ENCODE assay signal across 12 cellular contexts in the genomic region with DNA sequence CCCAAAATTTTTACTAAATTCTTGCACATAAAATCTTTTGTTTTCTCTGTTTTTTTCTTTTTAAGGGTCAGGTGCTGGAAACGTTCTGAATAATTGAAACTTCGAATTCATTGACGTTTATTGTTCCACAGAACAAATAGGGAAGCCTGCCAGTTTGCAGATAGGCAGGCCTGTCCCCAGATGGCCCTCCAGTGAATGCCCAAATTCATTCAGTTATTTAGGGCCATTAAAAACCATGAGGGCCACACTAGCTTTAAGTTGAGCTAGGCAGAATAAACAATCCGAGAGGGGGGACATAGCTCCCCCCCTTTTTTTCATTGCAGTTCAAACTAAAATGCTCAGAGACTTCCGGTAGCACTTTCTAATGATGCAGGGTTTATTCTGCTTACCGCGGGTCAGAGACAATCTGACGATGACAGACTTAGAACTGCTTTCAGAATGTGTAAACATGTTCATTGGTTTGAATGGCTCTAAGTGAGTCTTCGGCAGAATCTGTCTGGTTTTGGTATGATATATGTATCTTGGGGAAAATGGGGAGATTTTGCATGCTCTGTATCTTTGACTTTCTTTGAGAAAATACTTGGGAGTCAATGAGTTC.
DNase-seq lines count a peak whose midpoint lies in the region; ATAC-seq, FAIRE-seq and TF ChIP-seq lines count a peak whose summit lies in the region.
"Had no signal": no experiment of that assay in that cellular context is flagged by ENCODE, and none has a peak within 500 bp of the region (broad histone marks: within the 10 kb centered on the region; RNA-seq: fewer than 3 reads in every experiment).

No MANE protein-coding gene starts in this region.

- ATAC-seq in CD4-positive, alpha-beta T cell (ENCODE audit: poor library complexity), result peak; percentile 63
- ATAC-seq in GM19035 (IDR thresholded peaks at IDR 0.05; ENCODE audit: unreplicated experiment), result no peak

- peak overlapping the region; percentile 30 for H3K27ac Mint-ChIP-seq in CD4-positive, alpha-beta T cell
- H3K27ac Mint-ChIP-seq in chondrocyte (ENCODE audit: unreplicated experiment) (peak overlapping the region; percentile 93), neural progenitor cell (no peak overlapping the region)

- H3K4me1 ChIP-seq in neural progenitor cell, result peaks cover 55% of the 10 kb centered on the region

- no peaks in the 10 kb centered on the region for H3K27me3 ChIP-seq in CD4-positive, alpha-beta T cell (ENCODE audit: control insufficient read depth, insufficient read depth, low read length)
- no peaks in the 10 kb centered on the region for H3K27me3 ChIP-seq in neural progenitor cell
- H3K27me3 ChIP-seq: testis had no signal

- H3K4me2 ChIP-seq in neural progenitor cell, result peak overlapping the region; percentile 40

- DNase-seq in CD4-positive, alpha-beta T cell, result no peak
- DNase-seq in HCEC 1CT (peak; percentile 35), chondrocyte (ENCODE audit: low spot score) (no peak), neural progenitor cell (ENCODE audit: low spot score) (no peak), GM19239 (ENCODE audit: insufficient read length, low spot score) (no peak), foreskin melanocyte (no peak), HEK293T (ENCODE audit: extremely low spot score) (no peak)
- DNase-seq: RPMI8226; stimulated activated CD4-positive, alpha-beta T cell treated with anti-CD3 and anti-CD28 coated beads, Interleukin-4, amount 100 ng/mL, for 1 hour; testis had no signal

- H3K36me3 ChIP-seq in neural progenitor cell, result no peaks in the 10 kb centered on the region

- H3K4me3 ChIP-seq in neural progenitor cell, result no peak overlapping the region
- H3K4me3 ChIP-seq: testis had no signal

- H3K9me3 Mint-ChIP-seq in CD4-positive, alpha-beta T cell, result no peaks in the 10 kb centered on the region
- H3K9me3 Mint-ChIP-seq in chondrocyte (ENCODE audit: low read depth), result no peaks in the 10 kb centered on the region
- H3K9me3 Mint-ChIP-seq in neural progenitor cell, result peaks cover 2% of the 10 kb centered on the region

- no peaks in the 10 kb centered on the region for H3F3A ChIP-seq in neural progenitor cell (ENCODE audit: low read depth)

- no peak overlapping the region for H3K4me3 Mint-ChIP-seq in CD4-positive, alpha-beta T cell
- no peak overlapping the region for H3K4me3 Mint-ChIP-seq in chondrocyte (ENCODE audit: unreplicated experiment)
- H3K4me3 Mint-ChIP-seq in neural progenitor cell, result no peak overlapping the region

- peaks cover 58% of the 10 kb centered on the region for H4K20me1 ChIP-seq in neural progenitor cell (ENCODE audit: low read depth)

- no peaks in the 10 kb centered on the region for H3K36me3 Mint-ChIP-seq in CD4-positive, alpha-beta T cell (ENCODE audit: low read depth)
- H3K36me3 Mint-ChIP-seq in chondrocyte (ENCODE audit: low read depth) (peaks cover 13% of the 10 kb centered on the region), neural progenitor cell (peaks cover 30% of the 10 kb centered on the region)

- no peak overlapping the region for H2AFZ ChIP-seq in neural progenitor cell (replicated peaks)

- peaks cover 33% of the 10 kb centered on the region for H3K4me1 Mint-ChIP-seq in CD4-positive, alpha-beta T cell (ENCODE audit: low read depth)
- H3K4me1 Mint-ChIP-seq in chondrocyte (ENCODE audit: low read depth), result peaks cover 84% of the 10 kb centered on the region
- H3K4me1 Mint-ChIP-seq in neural progenitor cell, result peaks cover 77% of the 10 kb centered on the region

- no peaks in the 10 kb centered on the region for H3K9me3 ChIP-seq in CD4-positive, alpha-beta T cell (ENCODE audit: control insufficient read depth, low read length)
- no peaks in the 10 kb centered on the region for H3K9me3 ChIP-seq in neural progenitor cell (ENCODE audit: low read depth)
- H3K9me3 ChIP-seq: testis had no signal

- no peaks in the 10 kb centered on the region for H3K27me3 Mint-ChIP-seq in CD4-positive, alpha-beta T cell
- H3K27me3 Mint-ChIP-seq in chondrocyte (ENCODE audit: low read depth), result peaks cover 7% of the 10 kb centered on the region
- peaks cover 5% of the 10 kb centered on the region for H3K27me3 Mint-ChIP-seq in neural progenitor cell (ENCODE audit: insufficient read depth, low read depth)

- POLR2A ChIA-PET in CD4-positive, alpha-beta T cell (lab: Charles Lee), result no interaction called here
- POLR2A ChIA-PET in HEK293T (lab: Yijun Ruan, JAX), result no interaction called here

- no peak for TF ChIP-seq CTCF in CD4-positive, alpha-beta T cell (IDR thresholded peaks at IDR 0.05)
- TF ChIP-seq CTCF in chondrocyte (IDR thresholded peaks at IDR 0.05), result no peak
- no peak for TF ChIP-seq CTCF in neural progenitor cell (IDR thresholded peaks at IDR 0.05)

- CTCF ChIA-PET in CD4-positive, alpha-beta T cell (lab: Charles Lee), result interaction anchor here (0.7 kb wide), 1 partner anchor 57 kb away, joined by 3 read pairs; no protein-coding TSS in a partner anchor
- CTCF ChIA-PET in HEK293T (lab: Yijun Ruan, JAX), result no interaction called here

- FAIRE-seq in GM19239 (lab: Jason Lieb, UNC), result no peak
- FAIRE-seq: TTC549 had no signal

- no peak overlapping the region for H3K9ac ChIP-seq in neural progenitor cell

- peaks cover 14% of the 10 kb centered on the region for H3K79me2 ChIP-seq in neural progenitor cell (ENCODE audit: low read depth)

- intact Hi-C loops in CD4-positive, alpha-beta T cell (cut with DNase I, micrococcal nuclease), result no loop called here

- no peak overlapping the region for H3K27ac ChIP-seq in CD4-positive, alpha-beta T cell (ENCODE audit: low read depth, low read length)
- no peak overlapping the region for H3K27ac ChIP-seq in neural progenitor cell
- H3K27ac ChIP-seq: testis had no signal

TF ChIP-seq in HEK293T, 16 proteins besides CTCF, POLR2A, EP300 and RAD21:
- TF ChIP-seq HDGF (IDR thresholded peaks at IDR 0.05; ENCODE audit: borderline replicate concordance), result no peak
- TF ChIP-seq L3MBTL2 (conservative IDR thresholded peaks at IDR 0.05), result no peak
- no peak for TF ChIP-seq TARDBP (IDR thresholded peaks at IDR 0.05)
- no peak for TF ChIP-seq FOXA1 (IDR thresholded peaks at IDR 0.05)
- no peak for TF ChIP-seq FOXM1 (IDR thresholded peaks at IDR 0.05; ENCODE audit: borderline replicate concordance)
- TF ChIP-seq ARNT (IDR thresholded peaks at IDR 0.05), result no peak
- TF ChIP-seq SUZ12 (IDR thresholded peaks at IDR 0.05), result no peak
- TF ChIP-seq ZNF384 (IDR thresholded peaks at IDR 0.05), result no peak
- no peak for TF ChIP-seq LEF1 (IDR thresholded peaks at IDR 0.05; ENCODE audit: borderline replicate concordance)
- no peak for TF ChIP-seq BHLHE40 (IDR thresholded peaks at IDR 0.05; ENCODE audit: borderline replicate concordance)
